In genomic region chrX:40173662-40174593, GRCh38 we compare ENCODE assay signal across 8 cellular contexts.
DNase-seq lines count a peak whose midpoint lies in the region; TF ChIP-seq lines count a peak whose summit lies in the region.

No MANE protein-coding gene starts in this region.

- peak overlapping the region; percentile 37 to 74 (median 65) for H3K4me3 ChIP-seq in BLaER1 treated with 17β-estradiol and CSF1 and Interleukin-3, amounts not matched to agents 10 nM and 100 nM
- H3K4me3 ChIP-seq in HL-60 (replicated peaks; ENCODE audit: insufficient read depth, low read length): no peak overlapping the region
- peak overlapping the region; percentile 56 to 76 (median 59) for H3K4me3 ChIP-seq in breast epithelium
- no peak overlapping the region for H3K4me3 ChIP-seq in mesodermal cell (ENCODE audit: extremely low read depth, insufficient read depth, low read length, poor library complexity, severe bottlenecking)
- peak overlapping the region; percentile 35 to 72 (median 49) for H3K4me3 ChIP-seq in subcutaneous abdominal adipose tissue (ENCODE audit: low read depth in 1 of 5, low read length in 5 of 5)
- no peak overlapping the region for H3K4me3 ChIP-seq in MG63

- H3K4me2 ChIP-seq in BLaER1 treated with 17β-estradiol and CSF1 and Interleukin-3, amounts not matched to agents 10 nM and 100 nM: peak overlapping the region; percentile 81 to 95 (median 90)

- TF ChIP-seq CTCF in HL-60 (IDR thresholded peaks at IDR 0.05; ENCODE audit: insufficient read depth, low read length) (no peak), breast epithelium (IDR thresholded peaks at IDR 0.05) (no peak)

- intact Hi-C loops in breast epithelium (cut with DNase I; ENCODE audit: low total_unique reads): no loop called here

- WGBS in mesodermal cell (ENCODE audit: insufficient coverage in 2 of 2), 2 experiments: 36 to 37% methylated on average over 10 to 13 of the region's 39 CpGs

- peak overlapping the region; percentile 95 to 100 (median 99) for H3K27ac ChIP-seq in BLaER1 treated with 17β-estradiol and CSF1 and Interleukin-3, amounts not matched to agents 10 nM and 100 nM
- H3K27ac ChIP-seq in HL-60 (replicated peaks) (peak overlapping the region; percentile 99), breast epithelium (peak overlapping the region; percentile 83 to 97), mesodermal cell (ENCODE audit: low read depth, low read length, severe bottlenecking) (peak overlapping the region; percentile 53), subcutaneous abdominal adipose tissue (ENCODE audit: low read depth, low read length) (peak overlapping the region; percentile 39)

- H3K9me3 ChIP-seq in BLaER1 treated with 17β-estradiol and CSF1 and Interleukin-3, amounts not matched to agents 10 nM and 100 nM (replicated peaks in 1 of 11): peaks cover 44 to 55% (median 50%) of the 10 kb centered on the region in 11 experiments
- peaks cover 0 to 5% of the 10 kb centered on the region in 2 donors for H3K9me3 ChIP-seq in breast epithelium
- no peaks in the 10 kb centered on the region for H3K9me3 ChIP-seq in mesodermal cell (ENCODE audit: control insufficient read depth, low read length)
- H3K9me3 ChIP-seq in subcutaneous abdominal adipose tissue (ENCODE audit: control insufficient read depth in 5 of 5, low read length in 5 of 5): peaks cover 0 to 7% (median 0%) of the 10 kb centered on the region in 5 donors
- H3K9me3 ChIP-seq in MG63: no peaks in the 10 kb centered on the region

- H4K20me1 ChIP-seq in BLaER1 treated with 17β-estradiol and CSF1 and Interleukin-3, amounts not matched to agents 10 nM and 100 nM: no peaks in the 10 kb centered on the region

- no peaks in the 10 kb centered on the region for H3K36me3 ChIP-seq in BLaER1 treated with 17β-estradiol and CSF1 and Interleukin-3, amounts not matched to agents 10 nM and 100 nM
- H3K36me3 ChIP-seq in breast epithelium (no peaks in the 10 kb centered on the region), mesodermal cell (ENCODE audit: control insufficient read depth, insufficient read depth, low read length) (no peaks in the 10 kb centered on the region), subcutaneous abdominal adipose tissue (ENCODE audit: control insufficient read depth in 5 of 5, insufficient read depth in 5 of 5, low read length in 5 of 5) (no peaks in the 10 kb centered on the region), MG63 (no peaks in the 10 kb centered on the region)

- no peak for TF ChIP-seq POLR2A in breast epithelium (IDR thresholded peaks at IDR 0.05)

- H3K9ac ChIP-seq in BLaER1 treated with 17β-estradiol and CSF1 and Interleukin-3, amounts not matched to agents 10 nM and 100 nM: peak overlapping the region; percentile 89 to 98 (median 96)
- H3K9ac ChIP-seq in subcutaneous abdominal adipose tissue (ENCODE audit: low read length in 5 of 5): peak overlapping the region in 1 of 5 donors; percentile 48

- no peaks in the 10 kb centered on the region; a peak in 1 of 22 replicates for H3K27me3 ChIP-seq in BLaER1 treated with 17β-estradiol and CSF1 and Interleukin-3, amounts not matched to agents 10 nM and 100 nM
- H3K27me3 ChIP-seq in HL-60 (ENCODE audit: insufficient read depth, poor library complexity, severe bottlenecking) (peaks cover 4% of the 10 kb centered on the region), breast epithelium (peaks cover 0 to 91% of the 10 kb centered on the region in 2 donors), subcutaneous abdominal adipose tissue (ENCODE audit: control insufficient read depth in 5 of 5, insufficient read depth in 4 of 5, low read length in 5 of 5) (peaks cover 5 to 38% (median 23%) of the 10 kb centered on the region in 5 donors), MG63 (no peaks in the 10 kb centered on the region)

- DNase-seq in HL-60 (ENCODE audit: low read depth in 1 of 2, low spot score in 1 of 2) (peak; percentile 59 to 71), T-helper 2 cell (peak in 3 of 5 experiments; percentile 38 to 92 (median 62)), breast epithelium (ENCODE audit: low spot score in 2 of 2) (no peak), MG63 (no peak), NCI-H187 (lab: John Stamatoyannopoulos, UW) (no peak)

- peaks cover 56 to 68% (median 65%) of the 10 kb centered on the region in 10 experiments for H3K4me1 ChIP-seq in BLaER1 treated with 17β-estradiol and CSF1 and Interleukin-3, amounts not matched to agents 10 nM and 100 nM
- no peaks in the 10 kb centered on the region for H3K4me1 ChIP-seq in breast epithelium
- H3K4me1 ChIP-seq in mesodermal cell (ENCODE audit: control insufficient read depth, insufficient read depth, low read length, poor library complexity, severe bottlenecking): peaks cover 13% of the 10 kb centered on the region
- H3K4me1 ChIP-seq in subcutaneous abdominal adipose tissue (ENCODE audit: control insufficient read depth in 5 of 5, insufficient read depth in 5 of 5, low read length in 5 of 5): peaks cover 7 to 72% (median 47%) of the 10 kb centered on the region in 5 donors

Comparison
In these comparisons a context has a peak if more than half of its experiments do, and no peak if none do; other contexts are left out.
1. H3K27ac ChIP-seq: peak in every context shown above with its lines; median percentile 99 in BLaER1 treated with 17β-estradiol and CSF1 and Interleukin-3, amounts not matched to agents 10 nM and 100 nM; 99 in HL-60; 90 in breast epithelium; 53 in mesodermal cell; 39 in subcutaneous abdominal adipose tissue.
2. H3K4me3 ChIP-seq: peak in BLaER1 treated with 17β-estradiol and CSF1 and Interleukin-3, amounts not matched to agents 10 nM and 100 nM (10 of 10), breast epithelium (3 of 3) and subcutaneous abdominal adipose tissue (5 of 5); none in HL-60 (single experiment), mesodermal cell (single experiment) and MG63 (single experiment).
3. DNase-seq: peak in HL-60 (2 of 2) and T-helper 2 cell (3 of 5); none in breast epithelium (0 of 2), MG63 (single experiment) and NCI-H187 (0 of 2).